1 cellular context compared by ENCODE assay signal in the genomic region with DNA sequence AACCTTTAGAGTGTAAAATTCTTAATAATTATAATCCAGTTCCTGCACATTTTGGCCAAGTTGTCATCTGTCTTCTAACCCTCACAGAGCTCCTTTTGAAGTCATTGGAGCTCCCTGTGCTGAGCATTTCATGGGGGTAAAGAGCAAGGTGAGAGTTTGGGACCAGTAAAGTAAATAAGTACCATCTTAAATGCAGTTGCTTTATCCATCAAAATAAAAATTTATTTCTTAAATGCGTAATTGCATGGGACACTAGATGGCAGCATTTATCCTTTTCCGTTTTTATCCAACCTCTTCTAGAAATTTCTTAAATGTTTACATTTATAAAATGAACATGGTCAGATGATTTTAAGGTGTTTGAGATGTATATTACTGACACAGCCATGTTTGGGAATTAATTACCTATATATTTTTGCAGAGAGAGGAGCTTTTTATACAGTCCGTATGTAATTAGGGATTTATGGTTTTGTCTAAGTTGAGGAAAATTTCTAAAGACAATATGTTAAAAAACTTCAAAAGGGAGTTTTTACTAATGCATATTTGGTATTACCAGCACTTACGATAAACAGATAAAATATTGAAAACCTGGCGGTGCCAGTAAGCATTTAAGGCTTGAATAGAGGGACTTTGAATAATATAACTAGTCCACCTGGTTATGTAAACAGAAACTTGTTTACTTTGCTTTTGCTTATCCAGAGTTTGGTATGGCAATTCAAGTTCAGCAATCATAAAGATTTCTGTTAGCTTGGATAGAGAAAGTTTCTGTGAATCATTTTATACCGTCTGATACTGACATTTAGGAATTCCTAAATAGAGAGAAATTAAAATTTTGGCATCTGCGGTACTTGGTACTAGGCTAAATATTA.
A peak's percentile ranks its signal among the peaks of the same experiment; 100 is the strongest.
TF ChIP-seq lines count a peak whose summit lies in the region.

No MANE protein-coding gene starts in this region.

TF ChIP-seq in A549, 52 proteins besides CTCF, POLR2A, EP300 and RAD21:
- TF ChIP-seq, protein P1, sequence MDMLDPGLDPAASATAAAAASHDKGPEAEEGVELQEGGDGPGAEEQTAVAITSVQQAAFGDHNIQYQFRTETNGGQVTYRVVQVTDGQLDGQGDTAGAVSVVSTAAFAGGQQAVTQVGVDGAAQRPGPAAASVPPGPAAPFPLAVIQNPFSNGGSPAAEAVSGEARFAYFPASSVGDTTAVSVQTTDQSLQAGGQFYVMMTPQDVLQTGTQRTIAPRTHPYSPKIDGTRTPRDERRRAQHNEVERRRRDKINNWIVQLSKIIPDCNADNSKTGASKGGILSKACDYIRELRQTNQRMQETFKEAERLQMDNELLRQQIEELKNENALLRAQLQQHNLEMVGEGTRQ (IDR thresholded peaks at IDR 0.05) = no peak
- TF ChIP-seq SMC3 (IDR thresholded peaks at IDR 0.05) (peak; percentile 15; the same call in 1 of the 3 replicates), RFX5 (IDR thresholded peaks at IDR 0.05) (no peak), NPAS2 (CRISPR knock-in tag; IDR thresholded peaks at IDR 0.05; ENCODE audit: borderline replicate concordance) (no peak), CBX2 (IDR thresholded peaks at IDR 0.05; ENCODE audit: borderline replicate concordance, low read depth) (no peak), MAZ (IDR thresholded peaks at IDR 0.05; ENCODE audit: borderline replicate concordance, low read depth, low read length) (no peak), ESRRA (IDR thresholded peaks at IDR 0.05; ENCODE audit: borderline replicate concordance, low read length) (no peak)
- TF ChIP-seq, protein P2, sequence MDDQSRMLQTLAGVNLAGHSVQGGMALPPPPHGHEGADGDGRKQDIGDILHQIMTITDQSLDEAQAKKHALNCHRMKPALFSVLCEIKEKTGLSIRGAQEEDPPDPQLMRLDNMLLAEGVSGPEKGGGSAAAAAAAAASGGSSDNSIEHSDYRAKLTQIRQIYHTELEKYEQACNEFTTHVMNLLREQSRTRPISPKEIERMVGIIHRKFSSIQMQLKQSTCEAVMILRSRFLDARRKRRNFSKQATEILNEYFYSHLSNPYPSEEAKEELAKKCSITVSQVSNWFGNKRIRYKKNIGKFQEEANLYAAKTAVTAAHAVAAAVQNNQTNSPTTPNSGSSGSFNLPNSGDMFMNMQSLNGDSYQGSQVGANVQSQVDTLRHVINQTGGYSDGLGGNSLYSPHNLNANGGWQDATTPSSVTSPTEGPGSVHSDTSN (IDR thresholded peaks at IDR 0.05) = no peak
